In genomic region chr1:205993068-205993467, GRCh38 we compare ENCODE assay signal across 30 cellular contexts. TPM values are rescaled to one million over a fixed set of nuclear protein-coding genes. Genes with fewer than 3 reads are reported as not detected.
"Had no signal": no experiment of that assay in that cellular context is flagged by ENCODE, and none has a peak within 500 bp of the region (broad histone marks: within the 10 kb centered on the region; RNA-seq: fewer than 3 reads in every experiment).

No MANE protein-coding gene starts in this region.

- H3K9me3 ChIP-seq: colonic mucosa, gastrocnemius medialis, left ventricle myocardium inferior, lower lobe of right lung, right atrium auricular region, sigmoid colon, transverse colon, upper lobe of right lung, vagina had no signal

- DNase-seq: colonic mucosa; effector CD8-positive, alpha-beta T cell; foreskin fibroblast; gastrocnemius medialis; head of caudate nucleus; left cardiac atrium; left ventricle myocardium inferior; lower lobe of right lung; natural killer cell; sigmoid colon; stimulated activated CD4-positive, alpha-beta T cell treated with anti-CD3 and anti-CD28 coated beads, Interleukin-4, amount 100 ng/mL, for 4 hours; stimulated activated naive CD8-positive, alpha-beta T cell treated with anti-CD3 and anti-CD28 coated beads, Interleukin-15, Interleukin-2, amounts not matched to agents 100 U/mL and 50 U/mL, for 24 hours; transverse colon; upper lobe of right lung had no signal

- H3K27me3 ChIP-seq: colonic mucosa, gastrocnemius medialis, right atrium auricular region, sigmoid colon, transverse colon, upper lobe of right lung, vagina had no signal

- H3K27ac ChIP-seq: colonic mucosa, epithelial cell of prostate, gastrocnemius medialis, left ventricle myocardium inferior, lower lobe of right lung, parathyroid adenoma, right atrium auricular region, sigmoid colon, transverse colon, upper lobe of right lung, vagina had no signal

- H3K4me3 Mint-ChIP-seq: dendritic cell treated with granulocyte-macrophage colony-stimulating factor and Interleukin-4, amounts not matched to agents 40 ng/mL and 50 ng/mL, for 4 days; endodermal cell; natural killer cell; stimulated activated memory B cell treated with anti-CD40 and anti-IgM and Interleukin-4, amounts not matched to agents 10 μg/mL and 1 μg/mL and 100 μg/mL, for 72 hours had no signal

- H3K4me1 Mint-ChIP-seq: stimulated activated memory B cell treated with anti-CD40 and anti-IgM and Interleukin-4, amounts not matched to agents 10 μg/mL and 1 μg/mL and 100 μg/mL, for 72 hours had no signal

- H3K4me3 ChIP-seq: colonic mucosa, gastrocnemius medialis, left ventricle myocardium inferior, lower lobe of right lung, right atrium auricular region, sigmoid colon, transverse colon, upper lobe of right lung, vagina had no signal

- H3K9me3 Mint-ChIP-seq: endodermal cell, natural killer cell had no signal

- H3K27ac Mint-ChIP-seq: dendritic cell treated with granulocyte-macrophage colony-stimulating factor and Interleukin-4, amounts not matched to agents 40 ng/mL and 50 ng/mL, for 4 days; endodermal cell; natural killer cell; progenitor cell of endocrine pancreas; stimulated activated memory B cell treated with anti-CD40 and anti-IgM and Interleukin-4, amounts not matched to agents 10 μg/mL and 1 μg/mL and 100 μg/mL, for 72 hours had no signal

- ATAC-seq: esophagus mucosa; gastrocnemius medialis; left cardiac atrium; lower lobe of right lung; natural killer cell; stimulated activated memory B cell treated with anti-CD40 and anti-IgM and Interleukin-4, amounts not matched to agents 10 μg/mL and 1 μg/mL and 100 μg/mL, for 72 hours; stimulated activated naive CD8-positive, alpha-beta T cell treated with anti-CD3 and anti-CD28 coated beads, Interleukin-15, Interleukin-2, amounts not matched to agents 100 U/mL and 50 U/mL, for 24 hours; upper lobe of right lung had no signal

- H3K36me3 ChIP-seq: colonic mucosa, gastrocnemius medialis, right atrium auricular region, transverse colon, upper lobe of right lung had no signal

- H3K36me3 Mint-ChIP-seq: natural killer cell; stimulated activated memory B cell treated with anti-CD40 and anti-IgM and Interleukin-4, amounts not matched to agents 10 μg/mL and 1 μg/mL and 100 μg/mL, for 72 hours had no signal

RNA-seq across cellular contexts. Expression of gene RAB7B, which starts 10.1 kb away (rescaled TPM):
- total RNA-seq: endodermal cell, glomerular endothelial cell, progenitor cell of endocrine pancreas had no signal
- polyA plus RNA-seq: neural cell had no signal

RNA-seq across cellular contexts. Expression of gene CTSE, which starts 30.6 kb away (rescaled TPM):
- total RNA-seq: chondrocyte, gastrocnemius medialis, glomerular endothelial cell, kidney epithelial cell, left cardiac atrium, left ventricle myocardium inferior, mononuclear cell, natural killer cell, osteoblast, sigmoid colon, vagina had no signal
- polyA plus RNA-seq: neural cell had no signal

RNA-seq across cellular contexts. Expression of gene SLC26A9, which starts 49.8 kb away (rescaled TPM):
- total RNA-seq: chondrocyte, colonic mucosa, kidney epithelial cell, mononuclear cell, natural killer cell, osteoblast, sigmoid colon, skeletal muscle tissue, transverse colon had no signal
- polyA plus RNA-seq: neural cell had no signal

RNA-seq across cellular contexts. Expression of gene RHEX, which starts 59.9 kb away (rescaled TPM):
- total RNA-seq: chondrocyte, endodermal cell, gastrocnemius medialis, glomerular endothelial cell, mononuclear cell, osteoblast, progenitor cell of endocrine pancreas, right atrium auricular region had no signal
- polyA plus RNA-seq: neural cell had no signal
